16 cellular contexts compared by ENCODE assay signal in genomic region chr20:50585214-50585613, GRCh38.
"Had no signal": no experiment of that assay in that cellular context is flagged by ENCODE, and none has a peak within 500 bp of the region (broad histone marks: within the 10 kb centered on the region; RNA-seq: fewer than 3 reads in every experiment).

No MANE protein-coding gene starts in this region.

- H3K9me3 ChIP-seq: esophagus squamous epithelium, heart right ventricle, SJCRH30, stomach had no signal

- H3K27me3 Mint-ChIP-seq: effector memory CD8-positive, alpha-beta T cell had no signal

- H3K27me3 ChIP-seq: esophagus squamous epithelium, heart right ventricle, SJCRH30, stomach had no signal

- H3K4me3 Mint-ChIP-seq: effector memory CD8-positive, alpha-beta T cell; natural killer cell; T-helper 1 cell treated with Interleukin-12 subunit alpha and Interleukin-12 subunit beta and Interleukin-4 antibody, amounts not matched to agents 30 μg/mL and 1 μg/mL, for 36 hours had no signal

- H3K27ac Mint-ChIP-seq: activated T-helper 2 cell treated with anti-CD3 and anti-CD28 coated beads, Interferon-gamma antibody, Interleukin-2, Interleukin-4, amounts not matched to agents 10 μg/mL and 5 μg/mL and 100 μg/mL, durations not matched to agents 14 hours and 24 hours and 36 hours; natural killer cell; T-helper 1 cell treated with Interleukin-12 subunit alpha and Interleukin-12 subunit beta and Interleukin-4 antibody, amounts not matched to agents 30 μg/mL and 1 μg/mL, for 36 hours had no signal

- H3K27ac ChIP-seq: esophagus squamous epithelium, heart right ventricle, SJCRH30, stomach had no signal

- DNase-seq: activated naive CD4-positive, alpha-beta T cell treated with Interleukin-2 at 50 U/mL for 16 hours; effector memory CD8-positive, alpha-beta T cell; esophagus squamous epithelium; heart right ventricle; kidney glomerular epithelial cell; natural killer cell; nucleus accumbens; retina; SJCRH30; stimulated activated CD4-positive, alpha-beta T cell treated with anti-CD3 and anti-CD28 coated beads, Interleukin-12 subunit alpha, Interleukin-12 subunit beta, amount 100 ng/mL, for 4 hours; stimulated activated CD4-positive, alpha-beta T cell treated with anti-CD3 and anti-CD28 coated beads, Interleukin-1b, Interleukin-23, amount 100 ng/mL, for 48 hours; stomach; trophoblast cell had no signal

- H3K4me1 ChIP-seq: SJCRH30 had no signal

- H3K9me3 Mint-ChIP-seq: activated T-helper 2 cell treated with anti-CD3 and anti-CD28 coated beads, Interferon-gamma antibody, Interleukin-2, Interleukin-4, amounts not matched to agents 10 μg/mL and 5 μg/mL and 100 μg/mL, durations not matched to agents 14 hours and 24 hours and 36 hours; effector memory CD8-positive, alpha-beta T cell; natural killer cell; T-helper 1 cell treated with Interleukin-12 subunit alpha and Interleukin-12 subunit beta and Interleukin-4 antibody, amounts not matched to agents 30 μg/mL and 1 μg/mL, for 36 hours had no signal

- ATAC-seq: activated CD4-positive, CD25-positive, alpha-beta regulatory T cell treated with anti-CD3 and anti-CD28 coated beads, Interleukin-2, amount 50 U/mL, for 24 hours; effector memory CD8-positive, alpha-beta T cell; heart right ventricle; natural killer cell had no signal

- H3K4me3 ChIP-seq: esophagus squamous epithelium, heart right ventricle, SJCRH30, stomach had no signal
